In genomic region chr4:132001542-132001941, GRCh38 we compare ENCODE assay signal across 16 cellular contexts.
DNase-seq lines count a peak whose midpoint lies in the region; ATAC-seq, FAIRE-seq and TF ChIP-seq lines count a peak whose summit lies in the region.
"Had no signal": no experiment of that assay in that cellular context is flagged by ENCODE, and none has a peak within 500 bp of the region (broad histone marks: within the 10 kb centered on the region; RNA-seq: fewer than 3 reads in every experiment).

No MANE protein-coding gene starts in this region.

- H3K27me3 ChIP-seq in adipocyte (replicated peaks; ENCODE audit: control insufficient read depth, insufficient read depth, low read length) = no peaks in the 10 kb centered on the region
- H3K27me3 ChIP-seq: heart right ventricle had no signal

- H3K4me3 ChIP-seq in adipocyte (ENCODE audit: low read length) (no peak overlapping the region), fibroblast of pulmonary artery (replicated peaks; ENCODE audit: low read depth, low read length) (no peak overlapping the region)
- H3K4me3 ChIP-seq: heart right ventricle, smooth muscle cell had no signal

- H3K9me3 ChIP-seq in adipocyte (ENCODE audit: control insufficient read depth, low read length) = no peaks in the 10 kb centered on the region
- H3K9me3 ChIP-seq: heart right ventricle had no signal

- ATAC-seq in HG03108 (IDR thresholded peaks at IDR 0.05; ENCODE audit: unreplicated experiment) = no peak
- ATAC-seq: heart right ventricle; left lobe of liver; stimulated activated memory B cell treated with anti-CD40 and anti-IgM and Interleukin-4, amounts not matched to agents 10 μg/mL and 1 μg/mL and 100 μg/mL, for 72 hours had no signal

- H3K4me1 ChIP-seq in adipocyte (ENCODE audit: control insufficient read depth, insufficient read depth, low read length) = no peaks in the 10 kb centered on the region
- H3K4me1 ChIP-seq: heart right ventricle, parathyroid adenoma had no signal

- DNase-seq in A172 (ENCODE audit: low spot score) = peak; percentile 66
- peak; percentile 1 for DNase-seq in H54 (ENCODE audit: insufficient read length, low spot score)
- peak; percentile 41 for DNase-seq in adipocyte (ENCODE audit: low read depth)
- DNase-seq in fibroblast of pulmonary artery (ENCODE audit: low read depth) = peak; percentile 79
- no peak for DNase-seq in hepatic stellate cell (ENCODE audit: low spot score)
- no peak for DNase-seq in NCI-H69 (lab: John Stamatoyannopoulos, UW)
- no peak for DNase-seq in COR-L47 (lab: John Stamatoyannopoulos, UW)
- DNase-seq: activated CD4-positive, alpha-beta T cell treated with anti-CD3 and anti-CD28 coated beads, Interleukin-2, amount 50 U/mL, for 1 hour; activated naive CD8-positive, alpha-beta T cell treated with anti-CD3 and anti-CD28 coated beads for 36 hours; H9; heart right ventricle had no signal

- H3K9ac ChIP-seq in adipocyte (ENCODE audit: low read length) = no peak overlapping the region
- H3K9ac ChIP-seq: parathyroid adenoma had no signal

- no peak for TF ChIP-seq CTCF in fibroblast of pulmonary artery (IDR thresholded peaks at IDR 0.05; ENCODE audit: low read length, missing control alignments)

- no peak for TF ChIP-seq POLR2A in H54 (IDR thresholded peaks at IDR 0.05; ENCODE audit: low read depth, low read length)

- FAIRE-seq in H54 (lab: Jason Lieb, UNC) = no peak

- no peaks in the 10 kb centered on the region for H3K36me3 ChIP-seq in adipocyte (ENCODE audit: control insufficient read depth, insufficient read depth, low read length, severe bottlenecking)
- H3K36me3 ChIP-seq: heart right ventricle had no signal

Comparison
In these comparisons a context has a peak if more than half of its experiments do, and no peak if none do; other contexts are left out.
1. DNase-seq: peak in A172 (single experiment), H54 (single experiment), adipocyte (single experiment) and fibroblast of pulmonary artery (single experiment); none in hepatic stellate cell (single experiment), NCI-H69 (single experiment) and COR-L47 (single experiment).